ENCODE assay signal across 14 cellular contexts in the genomic region with DNA sequence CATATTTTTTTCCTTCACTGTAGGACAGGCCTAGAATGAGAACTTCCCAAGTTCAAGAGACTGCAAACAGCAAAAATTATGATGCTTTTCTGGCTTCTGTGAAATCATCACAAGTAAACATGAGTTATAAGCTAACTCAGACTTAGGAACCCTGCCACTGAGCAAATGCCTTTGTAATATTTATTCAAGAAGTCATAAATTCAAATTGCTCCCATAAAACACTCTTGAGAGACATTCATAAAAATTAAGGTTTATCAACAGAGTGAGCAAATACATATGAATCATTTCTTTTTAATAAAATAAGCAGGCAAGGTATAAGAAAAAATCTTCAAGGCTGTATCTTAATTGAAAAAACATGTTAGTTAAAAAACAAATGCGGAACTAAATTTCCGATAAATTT.
"Had no signal": no experiment of that assay in that cellular context is flagged by ENCODE, and none has a peak within 500 bp of the region (broad histone marks: within the 10 kb centered on the region; RNA-seq: fewer than 3 reads in every experiment).

No MANE protein-coding gene starts in this region.

- H3K27ac ChIP-seq: breast epithelium, esophagus squamous epithelium, right atrium auricular region, skin epidermis, thyroid gland, vagina had no signal

- H3K36me3 ChIP-seq: breast epithelium, esophagus squamous epithelium, right atrium auricular region, thyroid gland, vagina had no signal

- H3K36me3 Mint-ChIP-seq: activated CD8-positive, alpha-beta memory T cell treated with anti-CD3 and anti-CD28 coated beads, Interleukin-2, amount 10 ng/mL, durations not matched to agents 7 days and 5 days; activated naive CD4-positive, alpha-beta T cell treated with anti-CD3 and anti-CD28 coated beads, Interleukin-2, amount 50 U/mL, for 72 hours had no signal

- H3K4me3 ChIP-seq: breast epithelium, esophagus squamous epithelium, heart right ventricle, right atrium auricular region, skin epidermis, thyroid gland, vagina had no signal

- ATAC-seq: activated CD8-positive, alpha-beta memory T cell treated with anti-CD3 and anti-CD28 coated beads, Interleukin-2, amount 10 ng/mL, durations not matched to agents 7 days and 5 days; activated naive CD4-positive, alpha-beta T cell treated with anti-CD3 and anti-CD28 coated beads, Interleukin-2, amount 50 U/mL, for 72 hours; heart right ventricle had no signal

- H3K4me1 Mint-ChIP-seq: activated CD8-positive, alpha-beta memory T cell treated with anti-CD3 and anti-CD28 coated beads, Interleukin-2, amount 10 ng/mL, durations not matched to agents 7 days and 5 days had no signal

- DNase-seq: activated CD4-positive, alpha-beta T cell treated with anti-CD3 and anti-CD28 coated beads for 1 hour; activated CD4-positive, alpha-beta T cell treated with anti-CD3 and anti-CD28 coated beads, Interleukin-2, amount 50 U/mL, for 48 hours; activated CD8-positive, alpha-beta memory T cell treated with anti-CD3 and anti-CD28 coated beads, Interleukin-2, amount 10 ng/mL, durations not matched to agents 7 days and 5 days; activated effector memory CD4-positive, alpha-beta T cell treated with anti-CD3 and anti-CD28 coated beads, Interleukin-2, amount 50 U/mL, for 16 hours; activated T-cell treated with anti-CD3 and anti-CD28 coated beads, Interleukin-2, amount 50 U/mL, for 24 hours; esophagus squamous epithelium; heart right ventricle; posterior cingulate gyrus; thyroid gland had no signal

- H3K27me3 ChIP-seq: breast epithelium, esophagus squamous epithelium, heart right ventricle, right atrium auricular region, thyroid gland, vagina had no signal

- H3K27ac Mint-ChIP-seq: activated CD8-positive, alpha-beta memory T cell treated with anti-CD3 and anti-CD28 coated beads, Interleukin-2, amount 10 ng/mL, durations not matched to agents 7 days and 5 days; activated naive CD4-positive, alpha-beta T cell treated with anti-CD3 and anti-CD28 coated beads, Interleukin-2, amount 50 U/mL, for 72 hours; activated T-cell treated with anti-CD3 and anti-CD28 coated beads, Interleukin-2, amount 50 U/mL, for 24 hours had no signal

- H3K9me3 Mint-ChIP-seq: activated naive CD4-positive, alpha-beta T cell treated with anti-CD3 and anti-CD28 coated beads, Interleukin-2, amount 50 U/mL, for 72 hours; activated T-cell treated with anti-CD3 and anti-CD28 coated beads, Interleukin-2, amount 50 U/mL, for 24 hours had no signal

- H3K4me1 ChIP-seq: breast epithelium, esophagus squamous epithelium, right atrium auricular region had no signal

- H3K9me3 ChIP-seq: breast epithelium, esophagus squamous epithelium, heart right ventricle, right atrium auricular region, thyroid gland, vagina had no signal

- H3K27me3 Mint-ChIP-seq: activated CD8-positive, alpha-beta memory T cell treated with anti-CD3 and anti-CD28 coated beads, Interleukin-2, amount 10 ng/mL, durations not matched to agents 7 days and 5 days had no signal

- H3K4me3 Mint-ChIP-seq: activated CD8-positive, alpha-beta memory T cell treated with anti-CD3 and anti-CD28 coated beads, Interleukin-2, amount 10 ng/mL, durations not matched to agents 7 days and 5 days; activated T-cell treated with anti-CD3 and anti-CD28 coated beads, Interleukin-2, amount 50 U/mL, for 24 hours had no signal
